8 cellular contexts compared by ENCODE assay signal in genomic region chrX:119573840-119574393, GRCh38. TPM values are rescaled to one million over a fixed set of nuclear protein-coding genes. Genes with fewer than 3 reads are reported as not detected.
DNase-seq lines count a peak whose midpoint lies in the region; ATAC-seq and TF ChIP-seq lines count a peak whose summit lies in the region.

No MANE protein-coding gene starts in this region.

- TF ChIP-seq CTCF in psoas muscle (IDR thresholded peaks at IDR 0.05): no peak

- H3K4me1 ChIP-seq in adipocyte (ENCODE audit: control insufficient read depth, insufficient read depth, low read length): peaks cover 20% of the 10 kb centered on the region
- peaks cover 7% of the 10 kb centered on the region for H3K4me1 ChIP-seq in psoas muscle

- H3K36me3 Mint-ChIP-seq in IgD-negative memory B cell: no peaks in the 10 kb centered on the region

- no peaks in the 10 kb centered on the region for H3K27me3 ChIP-seq in adipocyte (replicated peaks; ENCODE audit: control insufficient read depth, insufficient read depth, low read length)
- peaks cover 0 to 4% (median 0%) of the 10 kb centered on the region in 3 donors for H3K27me3 ChIP-seq in psoas muscle (ENCODE audit: insufficient read depth in 3 of 3, low read length in 2 of 3)

- H3K9ac ChIP-seq in adipocyte (ENCODE audit: low read length): peak overlapping the region; percentile 90

- ATAC-seq in GM21381 (IDR thresholded peaks at IDR 0.05; ENCODE audit: unreplicated experiment) (peak; percentile 5), left ventricle myocardium superior (peak; percentile 45), psoas muscle (peak; percentile 23 to 52 (median 38)), esophagus mucosa (no peak)

- peak overlapping the region; percentile 84 for H3K4me3 ChIP-seq in adipocyte (ENCODE audit: low read length)
- H3K4me3 ChIP-seq in psoas muscle: peak overlapping the region; percentile 81

- peaks cover 0 to 1% (median 0%) of the 10 kb centered on the region in 3 donors for H3K9me3 Mint-ChIP-seq in IgD-negative memory B cell

- peak overlapping the region; percentile 91 for H3K27ac ChIP-seq in psoas muscle

- peaks cover 10 to 19% (median 15%) of the 10 kb centered on the region in 3 donors for H3K4me1 Mint-ChIP-seq in IgD-negative memory B cell

- DNase-seq in EL (peak; percentile 51), adipocyte (ENCODE audit: low read depth) (peak; percentile 66), left ventricle myocardium superior (no peak), psoas muscle (peak; percentile 23 to 53), NCI-H1092 (lab: John Stamatoyannopoulos, UW) (no peak)

- H3K4me3 Mint-ChIP-seq in IgD-negative memory B cell: peak overlapping the region; percentile 86 to 96 (median 92)

- 0 to 30% (median 0%) methylated on average over 30 of the region's 30 CpGs for WGBS in psoas muscle, 3 donors

- H3K27me3 Mint-ChIP-seq in IgD-negative memory B cell: peaks cover 6% of the 10 kb centered on the region

- H3K36me3 ChIP-seq in adipocyte (ENCODE audit: control insufficient read depth, insufficient read depth, low read length, severe bottlenecking) (peaks cover 8% of the 10 kb centered on the region), psoas muscle (ENCODE audit: insufficient read depth in 1 of 2, low read depth in 1 of 2) (peaks cover 0 to 6% of the 10 kb centered on the region in 2 donors)

- H3K27ac Mint-ChIP-seq in IgD-negative memory B cell: peak overlapping the region; percentile 83 to 92 (median 88)

- intact Hi-C loops in left ventricle myocardium superior (cut with micrococcal nuclease) (no loop called here), psoas muscle (cut with DNase I) (loop anchor here in 1 of 2 donors (5.0 kb wide), 1 partner anchor 57 kb away; no protein-coding TSS in a partner anchor)

- H3K9me3 ChIP-seq in adipocyte (ENCODE audit: control insufficient read depth, low read length) (no peaks in the 10 kb centered on the region), psoas muscle (no peaks in the 10 kb centered on the region)

RNA-seq across cellular contexts. Expression of gene UBE2A, which starts 0.4 kb away (rescaled TPM):
- polyA plus RNA-seq in IgD-negative memory B cell (65.2 TPM), psoas muscle (100 to 1,000 TPM in 1 of 3 donors, 10 to 100 TPM in 2; 62.2 to 101 (median 64.6) TPM)
- total RNA-seq in left ventricle myocardium superior (61.9 TPM), psoas muscle (10 to 100 TPM; 52.0 to 62.1 (median 55.2) TPM), esophagus mucosa (44.7 TPM)

RNA-seq across cellular contexts. Expression of gene STEEP1, which starts 8.7 kb away (rescaled TPM):
- polyA plus RNA-seq in IgD-negative memory B cell (24.0 TPM), psoas muscle (10 to 100 TPM in 2 of 3 donors, 1 to 10 TPM in 1; 8.0 to 14.7 (median 13.4) TPM)
- total RNA-seq in left ventricle myocardium superior (16.0 TPM), psoas muscle (10 to 100 TPM in 2 of 4 donors, 1 to 10 TPM in 2; 8.1 to 15.4 (median 11.3) TPM), esophagus mucosa (13.5 TPM)

RNA-seq across cellular contexts. Expression of gene NKRF, which starts 32.3 kb away (rescaled TPM):
- polyA plus RNA-seq in IgD-negative memory B cell: 7.1 TPM
- 5.2 TPM for total RNA-seq in left ventricle myocardium superior
- total RNA-seq in psoas muscle: 1 to 10 TPM; 6.0 to 8.1 (median 7.6) TPM
- polyA plus RNA-seq in psoas muscle: 1 to 10 TPM; 3.6 to 5.5 (median 4.1) TPM
- total RNA-seq in esophagus mucosa: 7.5 TPM

Comparison
In these comparisons a context has a peak if more than half of its experiments do, and no peak if none do; other contexts are left out.
1. DNase-seq: peak in EL (single experiment), adipocyte (single experiment) and psoas muscle (2 of 2); none in left ventricle myocardium superior (single experiment) and NCI-H1092 (single experiment).